20 cellular contexts compared by ENCODE assay signal in the genomic region with DNA sequence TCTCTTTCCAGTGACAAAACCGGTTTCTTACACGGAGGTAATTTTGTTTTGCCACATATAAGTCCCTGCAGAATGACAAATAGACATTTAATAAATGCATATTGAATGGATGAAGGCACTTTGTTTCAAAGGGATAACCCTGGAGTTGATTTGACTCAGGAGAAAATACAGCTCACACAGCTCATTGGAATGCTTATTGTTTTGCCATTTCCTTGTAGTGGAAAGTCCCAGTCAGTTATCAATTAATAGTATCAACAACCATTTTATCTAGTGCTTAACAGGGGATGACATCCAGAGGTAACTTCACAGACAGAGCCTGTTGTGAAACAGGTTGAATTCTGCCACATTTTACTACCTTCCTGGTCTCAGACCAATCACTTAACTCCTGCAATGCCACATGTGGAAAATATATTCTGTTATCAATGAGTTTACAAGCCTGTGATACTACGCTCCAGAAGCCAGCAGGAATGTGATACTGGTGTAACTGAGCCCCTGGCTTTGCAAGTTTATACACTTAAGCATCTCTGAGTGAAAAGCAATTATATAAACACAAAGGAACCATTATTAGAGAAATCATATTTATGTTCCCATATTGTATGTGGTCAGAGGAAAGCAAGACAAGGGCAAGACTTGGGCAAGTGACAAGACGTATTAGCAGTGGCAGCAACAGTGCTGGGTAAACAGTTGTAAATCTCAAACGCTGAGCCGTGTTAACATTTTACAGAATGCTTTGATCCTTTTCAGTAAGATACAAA.
DNase-seq lines count a peak whose midpoint lies in the region; ATAC-seq, FAIRE-seq and TF ChIP-seq lines count a peak whose summit lies in the region.
"Had no signal": no experiment of that assay in that cellular context is flagged by ENCODE, and none has a peak within 500 bp of the region (broad histone marks: within the 10 kb centered on the region; RNA-seq: fewer than 3 reads in every experiment).

No MANE protein-coding gene starts in this region.

- no peak overlapping the region for H3K4me3 ChIP-seq in small intestine (ENCODE audit: low read depth in 1 of 2, low read length in 2 of 2)
- H3K4me3 ChIP-seq in stomach, result no peak overlapping the region
- H3K4me3 ChIP-seq: adrenal gland, esophagus squamous epithelium, right lobe of liver, SK-N-MC had no signal

- no peak for TF ChIP-seq EP300 in stomach (IDR thresholded peaks at IDR 0.05)

- H3K4me1 ChIP-seq in small intestine (ENCODE audit: control insufficient read depth in 2 of 2, insufficient read depth in 1 of 2, low read depth in 1 of 2, low read length in 1 of 2), result peaks cover 0 to 2% of the 10 kb centered on the region in 2 donors
- peaks cover 3 to 40% (median 22%) of the 10 kb centered on the region in 4 donors for H3K4me1 ChIP-seq in stomach

- H3K27ac ChIP-seq in small intestine (ENCODE audit: low read depth in 1 of 2, low read length in 1 of 2) (no peak overlapping the region), stomach (peak overlapping the region in 1 of 5 donors; percentile 27)
- H3K27ac ChIP-seq: adrenal gland, esophagus squamous epithelium, neutrophil, SK-N-MC had no signal

- H3K27me3 ChIP-seq in small intestine (ENCODE audit: control insufficient read depth in 2 of 2, insufficient read depth in 2 of 2, low read length in 2 of 2), result no peaks in the 10 kb centered on the region
- H3K27me3 ChIP-seq in stomach, result no peaks in the 10 kb centered on the region
- H3K27me3 ChIP-seq: adrenal gland, esophagus squamous epithelium, right lobe of liver had no signal

- no peak for TF ChIP-seq CTCF in stomach (IDR thresholded peaks at IDR 0.05)

- FAIRE-seq in small intestine (lab: Jason Lieb, UNC), result no peak
- FAIRE-seq: keratinocyte had no signal

- H3K9me3 ChIP-seq in small intestine (ENCODE audit: control insufficient read depth, low read depth), result no peaks in the 10 kb centered on the region
- no peaks in the 10 kb centered on the region for H3K9me3 ChIP-seq in stomach
- H3K9me3 ChIP-seq: adrenal gland, esophagus squamous epithelium, neutrophil, right lobe of liver had no signal

- intact Hi-C loops in stomach (cut with DNase I; ENCODE audit: low total_unique reads), result no loop called here

- TF ChIP-seq POLR2A in stomach (IDR thresholded peaks at IDR 0.05), result no peak

- 17 to 56% (median 25%) methylated on average over 6 of the region's 6 CpGs for WGBS in small intestine, 3 donors
- whole genome bisulfite sequencing in stomach, 5 donors, result 28 to 53% (median 37%) methylated on average over 6 of the region's 6 CpGs

- no peaks in the 10 kb centered on the region for H3K36me3 ChIP-seq in small intestine (ENCODE audit: control insufficient read depth in 2 of 2, insufficient read depth in 2 of 2, low read length in 2 of 2)
- H3K36me3 ChIP-seq in stomach, result no peaks in the 10 kb centered on the region
- H3K36me3 ChIP-seq: adrenal gland, esophagus squamous epithelium, neutrophil, right lobe of liver had no signal

- no peak for ATAC-seq in HG02763 (IDR thresholded peaks at IDR 0.05; ENCODE audit: unreplicated experiment)
- ATAC-seq: stimulated activated naive CD8-positive, alpha-beta T cell treated with anti-CD3 and anti-CD28 coated beads, Interleukin-15, Interleukin-2, amounts not matched to agents 100 U/mL and 50 U/mL, for 24 hours had no signal

- DNase-seq in ELR (ENCODE audit: low read depth) (peak; percentile 15), SW480 (ENCODE audit: low spot score) (peak; percentile 63), kidney glomerular epithelial cell (lab: John Stamatoyannopoulos, UW) (peak; percentile 91), small intestine (peak; percentile 28), stomach (no peak), inferior parietal cortex (ENCODE audit: extremely low spot score) (no peak)
- DNase-seq: activated CD4-positive, alpha-beta T cell treated with anti-CD3 and anti-CD28 coated beads for 1 hour; activated gamma-delta T cell; adrenal gland; esophagus squamous epithelium; H7; head of caudate nucleus; NCI-H1436 treated with DMSO at 0.1 percent for 48 hours; NCI-H82; right lobe of liver; stimulated activated naive CD8-positive, alpha-beta T cell treated with anti-CD3 and anti-CD28 coated beads, Interleukin-15, Interleukin-2, amounts not matched to agents 100 U/mL and 50 U/mL, for 24 hours had no signal

Comparison
In these comparisons a context has a peak if more than half of its experiments do, and no peak if none do; other contexts are left out.
1. DNase-seq: peak in ELR (single experiment), SW480 (single experiment), kidney glomerular epithelial cell (single experiment) and small intestine (single experiment); none in stomach (single experiment) and inferior parietal cortex (single experiment).